ENCODE assay signal across 1 cellular context in genomic region chrX:101079223-101079622, GRCh38.
TF ChIP-seq lines count a peak whose summit lies in the region.

No MANE protein-coding gene starts in this region.

TF ChIP-seq in H1, 55 proteins besides CTCF, POLR2A, EP300 and RAD21:
- TF ChIP-seq PHF8 (conservative IDR thresholded peaks at IDR 0.05; ENCODE audit: low read depth, low read length) (0 out of 2 replicates have a peak, but pooled peaks have one; percentile 9), HDAC2 (IDR thresholded peaks at IDR 0.05; ENCODE audit: borderline replicate concordance in 1 of 2, low read depth in 2 of 2, low read length in 2 of 2) (no peak)
TF ChIP-seq in H1: peak in this region for 1.
